Comparison of ENCODE assay signal across 8 cellular contexts in the genomic region with DNA sequence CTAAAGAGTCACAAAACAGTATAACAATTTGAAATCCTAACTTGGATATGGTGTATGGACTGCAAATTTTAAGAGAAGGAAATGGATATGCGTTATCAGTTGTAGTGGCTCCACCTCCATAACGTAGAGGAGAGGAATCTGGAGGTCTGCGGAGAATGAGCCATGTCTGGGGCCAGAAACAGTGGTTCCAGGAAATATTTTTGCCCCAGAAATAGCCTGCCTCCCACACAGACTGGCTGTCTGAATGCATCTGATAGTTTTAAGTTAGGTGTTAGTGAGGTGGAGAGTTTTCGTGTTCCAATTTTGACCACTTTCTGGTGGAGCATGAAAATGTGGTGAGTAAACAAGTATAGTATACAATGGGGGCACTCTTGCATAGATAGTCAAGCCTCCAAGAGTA. TPM values are rescaled to one million over a fixed set of nuclear protein-coding genes. Genes with fewer than 3 reads are reported as not detected.
DNase-seq lines count a peak whose midpoint lies in the region; ATAC-seq, FAIRE-seq and TF ChIP-seq lines count a peak whose summit lies in the region.

No MANE protein-coding gene starts in this region.

- peaks cover 30% of the 10 kb centered on the region for H3K36me3 Mint-ChIP-seq in Caco-2 (ENCODE audit: insufficient read depth, unreplicated experiment)
- H3K36me3 Mint-ChIP-seq in HFFc6 (ENCODE audit: low read depth): peaks cover 38% of the 10 kb centered on the region
- peaks cover 23% of the 10 kb centered on the region for H3K36me3 Mint-ChIP-seq in activated CD8-positive, alpha-beta T cell treated with anti-CD3 and anti-CD28 coated beads for 36 hours (ENCODE audit: low read depth)

- BruUV-seq in Caco-2 (replicated peaks; lab: Mats Ljungman, UMichigan): no TSS peak

- H3K9me3 ChIP-seq in Caco-2: no peaks in the 10 kb centered on the region
- H3K9me3 ChIP-seq in mesodermal cell (ENCODE audit: control insufficient read depth, low read length): no peaks in the 10 kb centered on the region

- H3K4me3 Mint-ChIP-seq in Caco-2 (ENCODE audit: unreplicated experiment): peak overlapping the region; percentile 99
- peak overlapping the region; percentile 92 for H3K4me3 Mint-ChIP-seq in HFFc6
- H3K4me3 Mint-ChIP-seq in activated CD8-positive, alpha-beta T cell treated with anti-CD3 and anti-CD28 coated beads for 36 hours: peak overlapping the region; percentile 89

- POLR2A ChIA-PET in Caco-2 (lab: Charles Lee): no interaction called here
- POLR2A ChIA-PET in activated CD8-positive, alpha-beta T cell treated with anti-CD3 and anti-CD28 coated beads for 36 hours (lab: Charles Lee): interaction anchor here (1.4 kb wide), 1 partner anchor 103 kb away, joined by 4 read pairs; no protein-coding TSS in a partner anchor

- H3K9me3 Mint-ChIP-seq in Caco-2 (ENCODE audit: unreplicated experiment) (peaks cover 5% of the 10 kb centered on the region), HFFc6 (peaks cover 2% of the 10 kb centered on the region)
- H3K9me3 Mint-ChIP-seq in activated CD8-positive, alpha-beta T cell treated with anti-CD3 and anti-CD28 coated beads for 36 hours: peaks cover 3% of the 10 kb centered on the region

- WGBS in mesodermal cell (ENCODE audit: insufficient coverage in 2 of 2), 2 experiments: 79 to 90% methylated on average over 2 to 4 of the region's 4 CpGs

- H3K27ac Mint-ChIP-seq in Caco-2 (ENCODE audit: unreplicated experiment): peak overlapping the region; percentile 93
- H3K27ac Mint-ChIP-seq in HFFc6: peak overlapping the region; percentile 96; the same call in 1 of the 2 replicates
- peak overlapping the region; percentile 94 for H3K27ac Mint-ChIP-seq in activated CD8-positive, alpha-beta T cell treated with anti-CD3 and anti-CD28 coated beads for 36 hours

- CTCF ChIA-PET in Caco-2 (lab: Charles Lee): no interaction called here
- CTCF ChIA-PET in activated CD8-positive, alpha-beta T cell treated with anti-CD3 and anti-CD28 coated beads for 36 hours (lab: Charles Lee): interaction anchor here (1.4 to 2.2 kb wide), 2 partner anchors 41 to 99 kb away, joined by 3 to 8 read pairs; no protein-coding TSS in a partner anchor

- no peaks in the 10 kb centered on the region for H3K36me3 ChIP-seq in Caco-2 (ENCODE audit: control insufficient read depth, insufficient read depth, low read length)
- H3K36me3 ChIP-seq in mesodermal cell (ENCODE audit: control insufficient read depth, insufficient read depth, low read length): peaks cover 2% of the 10 kb centered on the region

- intact Hi-C loops in Caco-2 (cut with micrococcal nuclease; ENCODE audit: unreplicated experiment): no loop called here
- intact Hi-C loops in activated CD8-positive, alpha-beta T cell treated with anti-CD3 and anti-CD28 coated beads for 36 hours (cut with micrococcal nuclease): no loop called here

- no peaks in the 10 kb centered on the region for H3K27me3 ChIP-seq in Caco-2 (replicated peaks; ENCODE audit: control insufficient read depth, insufficient read depth, low read length)

- ATAC-seq in activated CD8-positive, alpha-beta T cell treated with anti-CD3 and anti-CD28 coated beads for 36 hours: no peak
- ATAC-seq in GM18517 (IDR thresholded peaks at IDR 0.05; ENCODE audit: unreplicated experiment): no peak
- ATAC-seq in GM18907 (IDR thresholded peaks at IDR 0.05; ENCODE audit: unreplicated experiment): no peak

- H3K4me3 ChIP-seq in Caco-2 (ENCODE audit: low read depth, low read length): peak overlapping the region; percentile 97
- H3K4me3 ChIP-seq in mesodermal cell (ENCODE audit: extremely low read depth, insufficient read depth, low read length, poor library complexity, severe bottlenecking): peak overlapping the region; percentile 88

- no peak for TF ChIP-seq CTCF in Caco-2 (IDR thresholded peaks at IDR 0.05; ENCODE audit: insufficient read depth in 1 of 2, low read depth in 1 of 2, low read length in 1 of 2, severe bottlenecking in 1 of 2, unreplicated experiment in 1 of 2)
- no peak for TF ChIP-seq CTCF in HFFc6 (IDR thresholded peaks at IDR 0.05)
- no peak for TF ChIP-seq CTCF in activated CD8-positive, alpha-beta T cell treated with anti-CD3 and anti-CD28 coated beads for 36 hours (IDR thresholded peaks at IDR 0.05)

- H3K27me3 Mint-ChIP-seq in Caco-2 (ENCODE audit: insufficient read depth, unreplicated experiment) (no peaks in the 10 kb centered on the region), HFFc6 (ENCODE audit: insufficient read depth) (peaks cover 2% of the 10 kb centered on the region; the same call in 1 of the 2 replicates)
- no peaks in the 10 kb centered on the region for H3K27me3 Mint-ChIP-seq in activated CD8-positive, alpha-beta T cell treated with anti-CD3 and anti-CD28 coated beads for 36 hours

- H3K4me1 ChIP-seq in Caco-2: peaks cover 19% of the 10 kb centered on the region
- H3K4me1 ChIP-seq in mesodermal cell (ENCODE audit: control insufficient read depth, insufficient read depth, low read length, poor library complexity, severe bottlenecking): peaks cover 6% of the 10 kb centered on the region

- FAIRE-seq in HTR-8/SVneo (lab: Jason Lieb, UNC): no peak

- DNase-seq in Caco-2 (no peak), HFFc6 (no peak), HTR-8/SVneo (ENCODE audit: insufficient read length, low spot score) (no peak), AG08395 (ENCODE audit: low spot score) (no peak)
- peak; percentile 41 for DNase-seq in activated CD8-positive, alpha-beta T cell treated with anti-CD3 and anti-CD28 coated beads for 36 hours

- H3K27ac ChIP-seq in mesodermal cell (ENCODE audit: low read depth, low read length, severe bottlenecking): no peak overlapping the region

- H3K4me1 Mint-ChIP-seq in Caco-2 (ENCODE audit: low read depth, unreplicated experiment) (peaks cover 27% of the 10 kb centered on the region), HFFc6 (ENCODE audit: low read depth) (peaks cover 63% of the 10 kb centered on the region)
- H3K4me1 Mint-ChIP-seq in activated CD8-positive, alpha-beta T cell treated with anti-CD3 and anti-CD28 coated beads for 36 hours (ENCODE audit: low read depth): peaks cover 67% of the 10 kb centered on the region

RNA-seq across cellular contexts. Expression of a gene that starts 1.6 kb away (rescaled TPM):
- 33.8 and 36.9 TPM in 2 replicates for total RNA-seq in Caco-2 (2022)
- total RNA-seq in HFFc6 (2021; fragmentation: NEBNext Ultra II Directional; extraction: Animal tissue kit (Norgen Biotek cat#: 25700)): 10 to 100 TPM; 59.8 to 83.2 (median 71.9) TPM
- 10 to 100 TPM; 25.2 to 25.4 TPM for total RNA-seq in activated CD8-positive, alpha-beta T cell treated with anti-CD3 and anti-CD28 coated beads for 36 hours
- 28.0 TPM for polyA plus RNA-seq in mesodermal cell (2013, experiment 1 of 2)
- polyA plus RNA-seq in mesodermal cell (2013, experiment 2 of 2): 34.6 TPM

RNA-seq across cellular contexts. Expression of a gene that starts 1.9 kb away (rescaled TPM):
- 18.9 and 19.6 TPM in 2 replicates for total RNA-seq in Caco-2 (2022)
- total RNA-seq in HFFc6 (2021; fragmentation: NEBNext Ultra II Directional; extraction: Animal tissue kit (Norgen Biotek cat#: 25700)): 10 to 100 TPM; 20.7 to 25.6 (median 23.7) TPM
- total RNA-seq in activated CD8-positive, alpha-beta T cell treated with anti-CD3 and anti-CD28 coated beads for 36 hours: 1 to 10 TPM; 8.1 to 8.6 TPM
- polyA plus RNA-seq in mesodermal cell (2013, experiment 1 of 2): 28.2 TPM
- polyA plus RNA-seq in mesodermal cell (2013, experiment 2 of 2): 26.9 TPM
